In the genomic region with DNA sequence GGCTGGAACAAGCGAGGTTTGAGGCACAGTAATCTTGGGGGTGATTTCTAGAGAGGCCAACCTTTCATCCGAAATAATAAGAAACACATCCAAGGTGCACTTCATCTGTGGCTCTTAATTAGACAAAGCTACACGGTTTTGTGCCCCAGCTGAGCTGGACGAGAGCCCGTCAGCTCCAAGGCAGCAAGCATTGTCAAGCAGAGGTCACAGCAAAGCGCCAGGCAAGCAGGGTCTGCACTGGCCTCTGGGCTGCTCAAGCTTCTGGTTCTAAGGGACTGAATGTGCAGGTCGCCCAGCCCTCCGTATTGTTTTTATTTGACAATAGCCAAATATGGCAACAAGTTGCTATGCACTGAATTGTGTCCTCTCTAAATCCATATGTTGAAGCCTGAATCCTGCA, we compare ENCODE assay signal across 15 cellular contexts.
DNase-seq lines count a peak whose midpoint lies in the region; ATAC-seq and TF ChIP-seq lines count a peak whose summit lies in the region.
"Had no signal": no experiment of that assay in that cellular context is flagged by ENCODE, and none has a peak within 500 bp of the region (broad histone marks: within the 10 kb centered on the region; RNA-seq: fewer than 3 reads in every experiment).

No MANE protein-coding gene starts in this region.

- TF ChIP-seq CTCF in endodermal cell (conservative IDR thresholded peaks at IDR 0.05) = no peak

- whole genome bisulfite sequencing in endodermal cell (ENCODE audit: insufficient coverage in 1 of 2, insufficient read length in 1 of 2), 2 experiments = 90 to 92% methylated on average over 6 to 8 of the region's 8 CpGs

- intact Hi-C loops in activated CD4-positive, alpha-beta T cell treated with anti-CD3 and anti-CD28 coated beads for 36 hours (cut with DNase I, micrococcal nuclease) = no loop called here
- intact Hi-C loops in left colon (cut with DNase I, micrococcal nuclease) = no loop called here

- ATAC-seq in activated CD4-positive, alpha-beta T cell treated with anti-CD3 and anti-CD28 coated beads for 36 hours = no peak
- no peak for ATAC-seq in stimulated activated effector memory CD8-positive, alpha-beta T cell treated with anti-CD3 and anti-CD28 coated beads, Interleukin-12 subunit alpha, Interleukin-12 subunit beta, amount 100 ng/mL, for 72 hours
- ATAC-seq in left colon = no peak
- no peak for ATAC-seq in GM18861 (IDR thresholded peaks at IDR 0.05; ENCODE audit: unreplicated experiment)
- ATAC-seq: upper lobe of right lung had no signal

- H3K9me3 ChIP-seq in SJSA1 (replicated peaks) (no peaks in the 10 kb centered on the region), endodermal cell (ENCODE audit: control insufficient read depth, low read length) (no peaks in the 10 kb centered on the region)
- H3K9me3 ChIP-seq: HAP-1, sigmoid colon, upper lobe of right lung had no signal

- DNase-seq in activated CD4-positive, alpha-beta T cell treated with anti-CD3 and anti-CD28 coated beads for 36 hours = no peak
- no peak for DNase-seq in activated CD4-positive, alpha-beta T cell treated with anti-CD3 and anti-CD28 coated beads, Interleukin-2, amount 50 U/mL, for 4 hours
- DNase-seq in SJSA1 (ENCODE audit: low read depth in 1 of 2, low spot score in 2 of 2) = no peak
- peak; percentile 38 for DNase-seq in endodermal cell
- DNase-seq in stimulated activated effector memory CD8-positive, alpha-beta T cell treated with anti-CD3 and anti-CD28 coated beads, Interleukin-12 subunit alpha, Interleukin-12 subunit beta, amount 100 ng/mL, for 72 hours (ENCODE audit: low spot score in 2 of 2) = no peak
- DNase-seq in left colon = no peak
- no peak for DNase-seq in HT-29 (ENCODE audit: low spot score)
- DNase-seq: activated CD4-positive, alpha-beta T cell treated with anti-CD3 and anti-CD28 coated beads, Interleukin-2, amount 50 U/mL, for 48 hours; effector CD4-positive, alpha-beta T cell; NCI-H146; NCI-H774; sigmoid colon; upper lobe of right lung had no signal

- H3K36me3 ChIP-seq in SJSA1 = no peaks in the 10 kb centered on the region
- no peaks in the 10 kb centered on the region for H3K36me3 ChIP-seq in endodermal cell (ENCODE audit: control insufficient read depth, insufficient read depth, low read length)
- H3K36me3 ChIP-seq: HAP-1, sigmoid colon, upper lobe of right lung had no signal

- H3K4me1 ChIP-seq in SJSA1 (replicated peaks) (peaks cover 54% of the 10 kb centered on the region), endodermal cell (ENCODE audit: control insufficient read depth, insufficient read depth, low read length) (peaks cover 3% of the 10 kb centered on the region)

- H3K4me3 Mint-ChIP-seq in activated CD4-positive, alpha-beta T cell treated with anti-CD3 and anti-CD28 coated beads for 36 hours = no peak overlapping the region
- no peak overlapping the region for H3K4me3 Mint-ChIP-seq in endodermal cell
- peak overlapping the region; percentile 74 for H3K4me3 Mint-ChIP-seq in stimulated activated effector memory CD8-positive, alpha-beta T cell treated with anti-CD3 and anti-CD28 coated beads, Interleukin-12 subunit alpha, Interleukin-12 subunit beta, amount 100 ng/mL, for 72 hours

- POLR2A ChIA-PET in activated CD4-positive, alpha-beta T cell treated with anti-CD3 and anti-CD28 coated beads for 36 hours (lab: Charles Lee) = no interaction called here

- no peak overlapping the region for H3K9ac ChIP-seq in endodermal cell (ENCODE audit: extremely low read depth, low read length, poor library complexity, severe bottlenecking)

- H3K36me3 Mint-ChIP-seq in activated CD4-positive, alpha-beta T cell treated with anti-CD3 and anti-CD28 coated beads for 36 hours (ENCODE audit: low read depth) = peaks cover 4% of the 10 kb centered on the region
- H3K36me3 Mint-ChIP-seq in endodermal cell (ENCODE audit: low read depth) = no peaks in the 10 kb centered on the region
- peaks cover 7% of the 10 kb centered on the region for H3K36me3 Mint-ChIP-seq in stimulated activated effector memory CD8-positive, alpha-beta T cell treated with anti-CD3 and anti-CD28 coated beads, Interleukin-12 subunit alpha, Interleukin-12 subunit beta, amount 100 ng/mL, for 72 hours

- H3K27ac Mint-ChIP-seq in activated CD4-positive, alpha-beta T cell treated with anti-CD3 and anti-CD28 coated beads for 36 hours = peak overlapping the region; percentile 95
- H3K27ac Mint-ChIP-seq in endodermal cell = peak overlapping the region; percentile 4
- peak overlapping the region; percentile 97 for H3K27ac Mint-ChIP-seq in stimulated activated effector memory CD8-positive, alpha-beta T cell treated with anti-CD3 and anti-CD28 coated beads, Interleukin-12 subunit alpha, Interleukin-12 subunit beta, amount 100 ng/mL, for 72 hours

- H3K27ac ChIP-seq in SJSA1 = peak overlapping the region; percentile 96
- no peak overlapping the region for H3K27ac ChIP-seq in endodermal cell (ENCODE audit: low read depth, low read length)

- H3K27me3 ChIP-seq in SJSA1 (replicated peaks) (no peaks in the 10 kb centered on the region), endodermal cell (ENCODE audit: control insufficient read depth, insufficient read depth, low read length, poor library complexity, severe bottlenecking) (no peaks in the 10 kb centered on the region)
- H3K27me3 ChIP-seq: sigmoid colon, upper lobe of right lung had no signal

- H3K4me1 Mint-ChIP-seq in activated CD4-positive, alpha-beta T cell treated with anti-CD3 and anti-CD28 coated beads for 36 hours = peaks cover 45% of the 10 kb centered on the region
- peaks cover 13% of the 10 kb centered on the region for H3K4me1 Mint-ChIP-seq in endodermal cell
- peaks cover 56% of the 10 kb centered on the region for H3K4me1 Mint-ChIP-seq in stimulated activated effector memory CD8-positive, alpha-beta T cell treated with anti-CD3 and anti-CD28 coated beads, Interleukin-12 subunit alpha, Interleukin-12 subunit beta, amount 100 ng/mL, for 72 hours

- H3K4me3 ChIP-seq in SJSA1 = no peak overlapping the region
- no peak overlapping the region for H3K4me3 ChIP-seq in endodermal cell (ENCODE audit: low read length)
- H3K4me3 ChIP-seq: HAP-1, sigmoid colon, upper lobe of right lung had no signal

- H3K27me3 Mint-ChIP-seq in activated CD4-positive, alpha-beta T cell treated with anti-CD3 and anti-CD28 coated beads for 36 hours = no peaks in the 10 kb centered on the region
- no peaks in the 10 kb centered on the region for H3K27me3 Mint-ChIP-seq in endodermal cell (ENCODE audit: insufficient read depth)

- CTCF ChIA-PET in activated CD4-positive, alpha-beta T cell treated with anti-CD3 and anti-CD28 coated beads for 36 hours (lab: Charles Lee) = interaction anchor here (0.6 to 1.1 kb wide), 2 partner anchors 33 to 154 kb away, joined by 3 to 5 read pairs; no protein-coding TSS in a partner anchor

- peaks cover 6% of the 10 kb centered on the region for H3K9me3 Mint-ChIP-seq in activated CD4-positive, alpha-beta T cell treated with anti-CD3 and anti-CD28 coated beads for 36 hours (ENCODE audit: low read depth)
- H3K9me3 Mint-ChIP-seq in endodermal cell = peaks cover 13% of the 10 kb centered on the region
- no peaks in the 10 kb centered on the region for H3K9me3 Mint-ChIP-seq in stimulated activated effector memory CD8-positive, alpha-beta T cell treated with anti-CD3 and anti-CD28 coated beads, Interleukin-12 subunit alpha, Interleukin-12 subunit beta, amount 100 ng/mL, for 72 hours

Comparison
In these comparisons a context has a peak if more than half of its experiments do, and no peak if none do; other contexts are left out.
1. H3K27ac Mint-ChIP-seq: peak in every context shown above with its lines; median percentile 97 in stimulated activated effector memory CD8-positive, alpha-beta T cell treated with anti-CD3 and anti-CD28 coated beads, Interleukin-12 subunit alpha, Interleukin-12 subunit beta, amount 100 ng/mL, for 72 hours; 95 in activated CD4-positive, alpha-beta T cell treated with anti-CD3 and anti-CD28 coated beads for 36 hours; 4 in endodermal cell.